ENCODE assay signal across 10 cellular contexts in the genomic region with DNA sequence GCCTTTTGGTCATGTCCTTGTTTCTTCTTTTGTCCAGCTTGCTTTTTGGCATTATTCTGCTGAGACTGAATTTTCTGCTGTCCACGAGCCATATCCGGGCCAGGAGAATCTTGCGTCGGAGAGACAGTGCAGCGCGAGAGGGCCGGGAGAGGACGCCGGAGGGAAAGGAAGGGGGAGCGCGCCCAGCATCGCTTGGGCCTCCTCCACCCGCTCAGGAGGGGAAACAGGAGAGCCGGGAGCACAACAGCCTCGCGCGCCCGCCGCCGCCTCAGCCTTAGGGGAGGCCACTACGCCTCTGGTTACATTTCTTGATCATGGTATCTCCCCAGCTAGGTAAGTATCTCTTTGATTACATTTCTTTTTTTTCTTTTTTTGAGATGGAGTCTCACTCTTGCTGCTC. TPM values are rescaled to one million over a fixed set of nuclear protein-coding genes. Genes with fewer than 3 reads are reported as not detected.
A peak's percentile ranks its signal among the peaks of the same experiment; 100 is the strongest.
DNase-seq lines count a peak whose midpoint lies in the region; ATAC-seq, FAIRE-seq and TF ChIP-seq lines count a peak whose summit lies in the region.
"Had no signal": no experiment of that assay in that cellular context is flagged by ENCODE, and none has a peak within 500 bp of the region (broad histone marks: within the 10 kb centered on the region; RNA-seq: fewer than 3 reads in every experiment).

No MANE protein-coding gene starts in this region.

- no peak overlapping the region for H3K9ac ChIP-seq in parathyroid adenoma

- no peaks in the 10 kb centered on the region for H3K4me1 ChIP-seq in parathyroid adenoma

- H3K27ac Mint-ChIP-seq in T-helper 17 cell: no peak overlapping the region

- ATAC-seq in T-helper 17 cell: peak; percentile 32

- H3K4me3 ChIP-seq in parathyroid adenoma (ENCODE audit: low read depth, low read length): no peak overlapping the region

- H3K79me2 ChIP-seq in parathyroid adenoma: no peaks in the 10 kb centered on the region

- H3K27me3 Mint-ChIP-seq in T-helper 17 cell: no peaks in the 10 kb centered on the region

- DNase-seq in EL (peak; percentile 52), T-helper 17 cell (no peak), glomerular visceral epithelial cell (ENCODE audit: extremely low spot score) (peak; percentile 22), NK-92 (lab: John Stamatoyannopoulos, UW; ENCODE audit: unreplicated experiment) (no peak), GM12891 (ENCODE audit: insufficient read length, low spot score) (no peak), DMS 273 treated with DMSO at 0.1 percent for 48 hours (lab: John Stamatoyannopoulos, UW) (no peak), RCC 7860 (ENCODE audit: low spot score) (no peak)
- DNase-seq: activated gamma-delta T cell had no signal

- peak overlapping the region; percentile 81 for H2AFZ ChIP-seq in parathyroid adenoma

- no peak for TF ChIP-seq POLR2A in GM12891 (IDR thresholded peaks at IDR 0.05; ENCODE audit: low read depth, low read length)

- H3K27me3 ChIP-seq in parathyroid adenoma (ENCODE audit: control insufficient read depth, insufficient read depth, low read length): no peaks in the 10 kb centered on the region

- TF ChIP-seq CTCF in parathyroid adenoma (IDR thresholded peaks at IDR 0.05): no peak

- no peak overlapping the region for H3K4me3 Mint-ChIP-seq in T-helper 17 cell

- no peak overlapping the region for H3K27ac ChIP-seq in parathyroid adenoma

- peak overlapping the region; percentile 43 for H3K4me2 ChIP-seq in parathyroid adenoma (ENCODE audit: low read length)

- no peaks in the 10 kb centered on the region for H3K9me3 ChIP-seq in T-helper 17 cell (ENCODE audit: control insufficient read depth, low read length, poor library complexity, severe bottlenecking)
- H3K9me3 ChIP-seq in parathyroid adenoma (ENCODE audit: control insufficient read depth, low read length): no peaks in the 10 kb centered on the region

- peaks cover 6% of the 10 kb centered on the region for H3K4me1 Mint-ChIP-seq in T-helper 17 cell

- no peaks in the 10 kb centered on the region for H3K36me3 Mint-ChIP-seq in T-helper 17 cell (ENCODE audit: low read depth)

- H3K36me3 ChIP-seq in parathyroid adenoma (ENCODE audit: control insufficient read depth, insufficient read depth, low read length): no peaks in the 10 kb centered on the region

- FAIRE-seq in GM12891 (lab: Jason Lieb, UNC) (no peak), RCC 7860 (lab: Jason Lieb, UNC) (no peak)
- FAIRE-seq: islet of Langerhans had no signal

TF ChIP-seq in GM12891, 5 proteins besides CTCF, POLR2A, EP300 and RAD21:
- no peak for TF ChIP-seq PAX5 (IDR thresholded peaks at IDR 0.05; ENCODE audit: insufficient read depth, low read length, severe bottlenecking)

RNA-seq across cellular contexts. Expression of a gene that starts 7.4 kb away (rescaled TPM):
- 10 to 100 TPM; 50.7 to 53.8 TPM for total RNA-seq in T-helper 17 cell
- polyA plus RNA-seq in GM12891 (2012; ENCODE audit: low read depth, missing spikeins): 26.3 TPM

Comparison
In these comparisons a context has a peak if more than half of its experiments do, and no peak if none do; other contexts are left out.
1. DNase-seq: peak in EL (single experiment) and glomerular visceral epithelial cell (single experiment); none in T-helper 17 cell (0 of 3), NK-92 (single experiment), GM12891 (single experiment), DMS 273 treated with DMSO at 0.1 percent for 48 hours (single experiment) and RCC 7860 (single experiment).